18 cellular contexts compared by ENCODE assay signal in the genomic region with DNA sequence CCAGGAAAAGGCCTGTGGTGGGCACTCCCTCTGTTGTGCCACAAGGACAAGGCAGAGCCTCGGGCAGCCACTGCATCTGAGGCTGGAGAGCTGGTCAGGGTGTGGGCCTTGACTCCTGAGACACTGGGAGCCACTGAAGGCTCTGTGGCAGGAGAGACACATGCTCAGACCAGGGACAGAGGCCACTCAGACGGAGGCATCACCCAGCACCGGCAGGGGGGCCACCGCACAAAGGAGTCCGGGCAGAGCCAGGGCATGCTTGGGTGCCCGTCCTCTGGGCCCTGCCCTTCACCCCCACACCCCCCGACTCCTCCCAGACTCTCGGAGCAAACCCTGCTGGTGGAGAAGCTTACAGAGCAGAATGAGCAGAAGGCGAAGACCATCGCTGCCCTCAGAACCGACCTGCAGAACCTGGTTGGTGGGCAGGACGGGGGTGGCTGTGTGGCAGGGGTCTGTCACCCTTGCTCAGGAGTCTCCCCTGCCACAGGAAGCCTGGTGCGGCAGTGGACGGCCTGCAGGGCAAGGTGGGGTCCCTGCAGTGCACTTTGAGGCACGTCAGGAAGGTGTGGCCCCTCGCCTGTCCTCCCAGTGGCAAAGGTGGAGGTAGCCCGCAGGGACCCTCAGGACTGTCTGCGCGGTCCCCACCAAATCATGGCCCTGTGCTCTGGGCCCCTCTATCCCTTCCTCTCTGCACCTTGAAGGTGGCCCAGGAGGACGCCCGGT. TPM values are rescaled to one million over a fixed set of nuclear protein-coding genes. Genes with fewer than 3 reads are reported as not detected.
A peak's percentile ranks its signal among the peaks of the same experiment; 100 is the strongest.
DNase-seq lines count a peak whose midpoint lies in the region; ATAC-seq and TF ChIP-seq lines count a peak whose summit lies in the region.
"Had no signal": no experiment of that assay in that cellular context is flagged by ENCODE, and none has a peak within 500 bp of the region (broad histone marks: within the 10 kb centered on the region; RNA-seq: fewer than 3 reads in every experiment).

No MANE protein-coding gene starts in this region.

- no peak for ATAC-seq in Right ventricle myocardium superior (ENCODE audit: poor library complexity)
- ATAC-seq in omental fat pad (ENCODE audit: low FRiP score) = no peak
- ATAC-seq: activated naive CD4-positive, alpha-beta T cell treated with anti-CD3 and anti-CD28 coated beads, Interleukin-2, amount 50 U/mL, for 72 hours had no signal

- H3K9me3 ChIP-seq in right atrium auricular region (peaks cover 0 to 15% of the 10 kb centered on the region in 2 donors), colonic mucosa (no peaks in the 10 kb centered on the region), uterus (peaks cover 0 to 5% of the 10 kb centered on the region in 2 donors)
- H3K9me3 ChIP-seq: Caco-2 had no signal

- intact Hi-C loops in Right ventricle myocardium superior (cut with DNase I) = no loop called here
- intact Hi-C loops in colonic mucosa (cut with DNase I) = no loop called here
- intact Hi-C loops in uterus (cut with DNase I; ENCODE audit: low total_unique reads) = no loop called here

- H3K9ac ChIP-seq in colonic mucosa (ENCODE audit: low read depth in 2 of 2, low read length in 2 of 2) = no peak overlapping the region

- H3K36me3 ChIP-seq in right atrium auricular region (no peaks in the 10 kb centered on the region), colonic mucosa (no peaks in the 10 kb centered on the region), uterus (no peaks in the 10 kb centered on the region)
- H3K36me3 ChIP-seq: esophagus squamous epithelium had no signal

- H3K27me3 ChIP-seq in right atrium auricular region = no peaks in the 10 kb centered on the region
- no peaks in the 10 kb centered on the region for H3K27me3 ChIP-seq in colonic mucosa
- H3K27me3 ChIP-seq in uterus = no peaks in the 10 kb centered on the region

- DNase-seq in right atrium auricular region (ENCODE audit: low spot score) (peak; percentile 47), Right ventricle myocardium superior (no peak), colonic mucosa (peak; percentile 14), omental fat pad (ENCODE audit: low spot score) (peak; percentile 12), uterus (peak; percentile 9 to 10), NCI-H1092 treated with DMSO at 0.1 percent for 48 hours (lab: John Stamatoyannopoulos, UW) (no peak), caudate nucleus (lab: John Stamatoyannopoulos, UW) (no peak)
- no peak for DNase-seq in effector CD8-positive, alpha-beta T cell (lab: John Stamatoyannopoulos, UW)
- DNase-seq: activated B cell treated with CpG ODN at 0.5 μM for 24 hours; Caco-2; esophagus squamous epithelium; IMR-90; midbrain; NCI-H187 treated with DMSO at 0.1 percent for 48 hours; NCI-H446; SHP77; stimulated activated CD4-positive, alpha-beta T cell treated with anti-CD3 and anti-CD28 coated beads, Interleukin-2, amount 100 ng/mL, for 48 hours had no signal

- no peaks in the 10 kb centered on the region for H3K4me1 ChIP-seq in right atrium auricular region
- no peaks in the 10 kb centered on the region for H3K4me1 ChIP-seq in colonic mucosa
- no peaks in the 10 kb centered on the region for H3K4me1 ChIP-seq in uterus
- H3K4me1 ChIP-seq: Caco-2, esophagus squamous epithelium had no signal

- no peak for TF ChIP-seq POLR2A in uterus (IDR thresholded peaks at IDR 0.05)

- no peak overlapping the region for H3K27ac ChIP-seq in right atrium auricular region
- H3K27ac ChIP-seq in colonic mucosa = no peak overlapping the region
- no peak overlapping the region for H3K27ac ChIP-seq in uterus
- H3K27ac ChIP-seq in caudate nucleus (ENCODE audit: low read depth, low read length) = no peak overlapping the region
- H3K27ac ChIP-seq: esophagus squamous epithelium had no signal

- TF ChIP-seq CTCF in right atrium auricular region (IDR thresholded peaks at IDR 0.05) (no peak), colonic mucosa (IDR thresholded peaks at IDR 0.05) (no peak), omental fat pad (IDR thresholded peaks at IDR 0.05) (no peak), uterus (IDR thresholded peaks at IDR 0.05) (no peak)

- H3K4me3 ChIP-seq in right atrium auricular region (no peak overlapping the region), colonic mucosa (no peak overlapping the region), uterus (no peak overlapping the region)
- H3K4me3 ChIP-seq: esophagus squamous epithelium had no signal

RNA-seq across cellular contexts. Expression of a gene that starts 26.0 kb away (rescaled TPM):
- total RNA-seq in right atrium auricular region (not detected), Right ventricle myocardium superior (not detected), colonic mucosa (under 1 TPM in 1 of 2 donors, not detected in 1; 0.05 TPM), omental fat pad (under 1 TPM in 2 of 4 donors, not detected in 2; 0.06 to 0.12 TPM), uterus (1 to 10 TPM in 2 of 4 donors, under 1 TPM in 1, not detected in 1; 0.79 to 2.6 (median 1.8) TPM)
- total RNA-seq: activated B cell treated with CpG ODN at 0.5 μM for 24 hours; activated naive CD4-positive, alpha-beta T cell treated with anti-CD3 and anti-CD28 coated beads, Interleukin-2, amount 50 U/mL, for 72 hours; Caco-2; esophagus squamous epithelium; IMR-90 had no signal

RNA-seq across cellular contexts. Expression of a gene that starts 36.2 kb away (rescaled TPM):
- total RNA-seq in right atrium auricular region (under 1 TPM in 1 of 2 donors, not detected in 1; 0.31 TPM), Right ventricle myocardium superior (not detected), colonic mucosa (10 to 100 TPM in 1 of 2 donors, 1 to 10 TPM in 1; 6.1 to 22.2 TPM), omental fat pad (not detected), uterus (under 1 TPM in 1 of 4 donors, not detected in 3; 0.97 TPM)
- total RNA-seq: activated B cell treated with CpG ODN at 0.5 μM for 24 hours; activated naive CD4-positive, alpha-beta T cell treated with anti-CD3 and anti-CD28 coated beads, Interleukin-2, amount 50 U/mL, for 72 hours; IMR-90 had no signal

Comparison
In these comparisons a context has a peak if more than half of its experiments do, and no peak if none do; other contexts are left out.
1. DNase-seq: peak in right atrium auricular region (single experiment), colonic mucosa (single experiment), omental fat pad (single experiment) and uterus (2 of 2); none in Right ventricle myocardium superior (single experiment), NCI-H1092 treated with DMSO at 0.1 percent for 48 hours (single experiment), effector CD8-positive, alpha-beta T cell (single experiment) and caudate nucleus (0 of 61).